Comparison of ENCODE assay signal across 8 cellular contexts in the genomic region with DNA sequence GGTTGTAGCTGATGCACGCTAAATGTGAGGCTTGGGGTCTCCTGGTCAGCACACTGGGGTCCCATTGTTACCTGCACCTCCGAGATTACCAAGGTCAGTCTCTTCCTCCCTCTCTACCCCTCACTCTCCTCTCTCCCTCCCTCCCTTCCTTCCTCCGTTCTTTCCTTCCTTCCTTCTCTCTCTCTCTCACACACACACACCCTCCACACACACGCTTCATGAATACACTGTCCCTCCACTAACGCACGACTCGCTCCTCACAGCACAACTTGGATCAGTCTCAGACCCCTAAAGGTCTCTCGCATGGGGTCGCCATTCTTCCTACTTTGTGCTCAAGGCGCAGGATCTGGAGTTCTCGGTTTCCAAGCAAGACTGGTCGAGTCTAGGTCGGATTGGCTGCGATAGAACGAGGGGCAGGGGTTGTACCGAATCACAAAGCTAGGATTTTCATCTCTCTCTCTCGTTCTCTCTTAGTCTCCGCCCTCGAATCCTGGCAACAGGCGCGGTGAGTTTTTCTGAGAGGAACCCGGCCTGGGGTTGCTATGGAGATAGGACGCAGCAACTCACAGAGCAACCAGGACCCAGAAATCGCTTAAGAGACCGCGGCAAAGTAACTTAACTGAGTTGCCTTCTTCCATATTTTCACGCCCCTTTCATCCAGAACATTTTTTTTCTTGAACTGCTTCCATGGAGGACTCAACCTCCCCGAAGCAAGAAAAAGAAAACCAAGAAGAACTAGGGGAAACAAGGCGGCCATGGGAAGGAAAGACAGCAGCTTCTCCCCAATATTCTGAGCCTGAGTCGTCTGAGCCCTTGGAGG. TPM values are rescaled to one million over a fixed set of nuclear protein-coding genes. Genes with fewer than 3 reads are reported as not detected.
DNase-seq lines count a peak whose midpoint lies in the region; ATAC-seq, FAIRE-seq and TF ChIP-seq lines count a peak whose summit lies in the region.

A gene (plus strand): TSS at position 543 of the 820 bp plus-strand sequence. CDS start 145 bp downstream, at position 688.

- DNase-seq in NCI-H2196 treated with DMSO at 0.1 percent for 48 hours (lab: John Stamatoyannopoulos, UW; ENCODE audit: unreplicated experiment) (peak; percentile 94), cerebellum (ENCODE audit: low spot score) (peak; percentile 90), keratinocyte (ENCODE audit: low read depth, low spot score) (peak; percentile 23)
- peak in 3 of 4 experiments; percentile 12 to 19 (median 15) for DNase-seq in activated CD4-positive, CD25-positive, alpha-beta regulatory T cell (lab: John Stamatoyannopoulos, UW)
- peak; percentile 42 for DNase-seq in stimulated activated CD4-positive, alpha-beta T cell treated with anti-CD3 and anti-CD28 coated beads, Interleukin-12 subunit alpha, Interleukin-12 subunit beta, amount 100 ng/mL, for 4 hours

- no peaks in the 10 kb centered on the region for H3K9me3 ChIP-seq in keratinocyte (ENCODE audit: control insufficient read depth, low read depth, low read length)

- H3K27ac ChIP-seq in ACC112 (ENCODE audit: low read depth, low read length) (no peak within 1 kb of the TSS), keratinocyte (ENCODE audit: control insufficient read depth, insufficient read depth, low read length) (no peak within 1 kb of the TSS)

- peak within 1 kb of the TSS; percentile 90 for H2AFZ ChIP-seq in ACC112 (ENCODE audit: low read length, unreplicated experiment)
- peak within 1 kb of the TSS; percentile 98 for H2AFZ ChIP-seq in keratinocyte (ENCODE audit: control insufficient read depth, low read length)

- peak within 1 kb of the TSS; percentile 28 for H3K9ac ChIP-seq in keratinocyte (ENCODE audit: control insufficient read depth, extremely low read depth, insufficient read depth, low read length)

- H3K27me3 ChIP-seq in ACC112 (ENCODE audit: insufficient read depth, low read length): peaks cover 10% of the 10 kb centered on the region; the same call in 1 of the 2 replicates
- H3K27me3 ChIP-seq in keratinocyte (ENCODE audit: control insufficient read depth, extremely low read depth, insufficient read depth, low read length): peaks cover 7% of the 10 kb centered on the region

- peak in 1 of 3 experiments; percentile 38 for TF ChIP-seq CTCF in keratinocyte (optimal IDR thresholded peaks at IDR 0.05 in 1 of 3, IDR thresholded peaks at IDR 0.05 in 1 of 3, conservative IDR thresholded peaks at IDR 0.05 in 1 of 3; ENCODE audit: extremely low read depth in 1 of 3, insufficient read depth in 2 of 3, low read length in 3 of 3)

- H3K79me2 ChIP-seq in ACC112 (ENCODE audit: control insufficient read depth, insufficient read depth, low read length, unreplicated experiment): no peaks in the 10 kb centered on the region
- no peaks in the 10 kb centered on the region for H3K79me2 ChIP-seq in keratinocyte (ENCODE audit: control insufficient read depth, insufficient read depth, low read length)

- FAIRE-seq in keratinocyte (lab: Jason Lieb, UNC): peak; percentile 96

- H3K9me1 ChIP-seq in keratinocyte (ENCODE audit: control insufficient read depth, extremely low read depth, insufficient read depth, low read length): no peaks in the 10 kb centered on the region

- dilution Hi-C loops in keratinocyte (cut with MboI; ENCODE audit: extremely low pct_ligation_motif_present, low sequenced_read_pairs): no loop called here

- H3K4me2 ChIP-seq in keratinocyte (ENCODE audit: control insufficient read depth, extremely low read depth, insufficient read depth, low read depth, low read length): peak within 1 kb of the TSS; percentile 88

- ATAC-seq in GM18873 (IDR thresholded peaks at IDR 0.05; ENCODE audit: low FRiP score, unreplicated experiment) (peak; percentile 98), HG03159 (IDR thresholded peaks at IDR 0.05; ENCODE audit: unreplicated experiment) (peak; percentile 99)

- H3K36me3 ChIP-seq in ACC112 (ENCODE audit: insufficient read depth, low read length): no peaks in the 10 kb centered on the region
- no peaks in the 10 kb centered on the region for H3K36me3 ChIP-seq in keratinocyte (ENCODE audit: control insufficient read depth in 2 of 2, extremely low read depth in 1 of 2, insufficient read depth in 2 of 2, low read length in 2 of 2)

- H3K4me3 ChIP-seq in ACC112 (ENCODE audit: low read depth, low read length): peak within 1 kb of the TSS; percentile 83
- H3K4me3 ChIP-seq in keratinocyte (ENCODE audit: control insufficient read depth in 2 of 3, extremely low read depth in 1 of 3, insufficient read depth in 2 of 3, low read depth in 1 of 3, low read length in 3 of 3): peak within 1 kb of the TSS; percentile 59 to 79 (median 75)

- H3K4me1 ChIP-seq in ACC112 (ENCODE audit: control insufficient read depth, insufficient read depth, low read length, unreplicated experiment): peaks cover 6% of the 10 kb centered on the region
- H3K4me1 ChIP-seq in keratinocyte (ENCODE audit: control insufficient read depth, extremely low read depth, insufficient read depth, low read length): no peaks in the 10 kb centered on the region

- H4K20me1 ChIP-seq in keratinocyte (ENCODE audit: control insufficient read depth, extremely low read depth, insufficient read depth, low read length): no peaks in the 10 kb centered on the region

RNA-seq across cellular contexts. Expression of the gene that starts here (rescaled TPM):
- 4.4 TPM for total RNA-seq in cerebellum
- 0.10 to 0.12 TPM (median 0.11 TPM) in 3 replicates for polyA plus RNA-seq in keratinocyte
- 0.12 TPM for polyA plus RNA-seq in keratinocyte (2011; ENCODE audit: low read depth)
- polyA plus RNA-seq in keratinocyte (2011; cell fraction: cytosol; rRNA removed): 0.04 and 0.05 TPM in 2 replicates
- 0.20 and 0.25 TPM in 2 replicates for polyA plus RNA-seq in keratinocyte (2011; cell fraction: nucleus; rRNA removed)
- polyA plus RNA-seq in keratinocyte (2012; ENCODE audit: low replicate concordance): 0.07 TPM in 2 replicates
- 0.16 to 0.74 TPM in 2 of 3 replicates, not detected in the other for polyA minus RNA-seq in keratinocyte
- polyA minus RNA-seq in keratinocyte (2011; cell fraction: cytosol; rRNA and poly(A)+ RNA removed): not detected
- polyA minus RNA-seq in keratinocyte (2011; cell fraction: nucleus; rRNA and poly(A)+ RNA removed): 0.21 and 0.31 TPM in 2 replicates

Comparison
In these comparisons a context has a peak if more than half of its experiments do, and no peak if none do; other contexts are left out.
1. Peak in DNase-seq, H3K4me3 ChIP-seq, H3K9ac ChIP-seq and H3K4me2 ChIP-seq in keratinocyte; RNA of the gene not detected or under 1 TPM.
2. DNase-seq: peak in every context shown above with its lines; median percentile 94 in NCI-H2196 treated with DMSO at 0.1 percent for 48 hours; 90 in cerebellum; 42 in stimulated activated CD4-positive, alpha-beta T cell treated with anti-CD3 and anti-CD28 coated beads, Interleukin-12 subunit alpha, Interleukin-12 subunit beta, amount 100 ng/mL, for 4 hours; 23 in keratinocyte; 15 in activated CD4-positive, CD25-positive, alpha-beta regulatory T cell.